In the genomic region with DNA sequence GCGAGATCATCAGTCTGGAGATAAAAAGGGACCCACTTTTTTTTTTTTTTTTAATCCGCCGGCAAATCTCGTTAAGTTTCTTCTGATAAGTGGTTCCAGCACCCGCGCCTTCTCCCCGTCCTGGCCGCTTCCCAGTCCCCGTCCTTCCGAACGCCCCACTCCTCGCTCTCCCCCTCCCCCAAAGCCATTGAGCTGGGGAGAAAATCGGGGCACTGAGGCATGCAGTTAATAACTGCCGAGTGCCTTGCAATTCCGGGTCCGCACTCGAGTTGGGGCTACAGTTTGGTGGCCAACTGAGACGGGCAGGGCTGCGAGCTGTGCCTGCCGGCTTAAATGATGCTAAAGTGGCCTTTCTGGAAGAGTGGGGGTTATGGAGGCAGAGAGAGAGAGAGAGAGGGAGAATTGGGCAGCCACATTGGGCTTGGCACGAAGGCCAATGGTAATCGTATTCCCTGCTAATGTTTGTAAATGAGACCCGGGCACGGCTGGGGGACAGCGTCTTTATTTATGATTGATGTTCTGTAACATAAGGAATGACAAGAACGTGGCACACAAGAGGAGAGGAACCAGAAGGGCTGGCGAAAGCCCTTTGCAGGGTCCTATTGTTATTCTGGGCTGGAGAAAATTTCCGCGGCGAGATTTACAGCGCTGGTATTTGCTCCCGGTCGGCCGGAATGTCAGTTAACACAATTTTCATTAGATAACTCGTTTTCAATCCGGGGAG, we compare ENCODE assay signal across 10 cellular contexts. TPM values are rescaled to one million over a fixed set of nuclear protein-coding genes. Genes with fewer than 3 reads are reported as not detected.
DNase-seq lines count a peak whose midpoint lies in the region; ATAC-seq and TF ChIP-seq lines count a peak whose summit lies in the region.
"Had no signal": no experiment of that assay in that cellular context is flagged by ENCODE, and none has a peak within 500 bp of the region (broad histone marks: within the 10 kb centered on the region; RNA-seq: fewer than 3 reads in every experiment).

No MANE protein-coding gene starts in this region.

- intact Hi-C loops in naive thymus-derived CD4-positive, alpha-beta T cell (cut with micrococcal nuclease) = loop anchor here in 1 of 2 donors (1.0 to 10.0 kb wide), 3 partner anchors 21 to 59 kb away; no protein-coding TSS in a partner anchor
- intact Hi-C loops in PC-9 (cut with micrococcal nuclease; ENCODE audit: unreplicated experiment) = no loop called here

- H3K9ac ChIP-seq in HUES64 (ENCODE audit: low read depth, low read length) (peak overlapping the region; percentile 41; the same call in 1 of the 2 replicates), adipocyte (ENCODE audit: low read length) (no peak overlapping the region)

- no peaks in the 10 kb centered on the region for H4K20me1 ChIP-seq in PC-9 (ENCODE audit: insufficient read depth)

- CTCF ChIA-PET in naive thymus-derived CD4-positive, alpha-beta T cell (lab: Charles Lee) = no interaction called here
- CTCF ChIA-PET in PC-9 (lab: Charles Lee) = interaction anchor here (0.7 kb wide), 1 partner anchor 158 kb away, joined by 12 read pairs; no protein-coding TSS in a partner anchor

- H3F3A ChIP-seq in PC-9 (ENCODE audit: insufficient read depth, low read depth) = no peaks in the 10 kb centered on the region

- WGBS in HUES64 = 1% methylated on average over 36 of the region's 36 CpGs

- H3K36me3 Mint-ChIP-seq in naive thymus-derived CD4-positive, alpha-beta T cell = peaks cover 0 to 1% (median 0%) of the 10 kb centered on the region in 5 donors
- H3K36me3 Mint-ChIP-seq: immature natural killer cell had no signal

- H3K9me3 Mint-ChIP-seq in naive thymus-derived CD4-positive, alpha-beta T cell = no peaks in the 10 kb centered on the region
- H3K9me3 Mint-ChIP-seq: immature natural killer cell had no signal

- H3K4me3 Mint-ChIP-seq in naive thymus-derived CD4-positive, alpha-beta T cell = peak overlapping the region in 9 of 10 donors; percentile 59 to 93 (median 80)

- H3K9me2 ChIP-seq in PC-9 (ENCODE audit: insufficient read depth) = no peaks in the 10 kb centered on the region

- POLR2A ChIA-PET in naive thymus-derived CD4-positive, alpha-beta T cell (lab: Charles Lee) = interaction anchor here (0.7 kb wide), 1 partner anchor 40 kb away, joined by 3 read pairs; no protein-coding TSS in a partner anchor
- POLR2A ChIA-PET in PC-9 (lab: Charles Lee; ENCODE audit: unreplicated experiment) = no interaction called here

- peaks cover 5% of the 10 kb centered on the region; the same call in 1 of the 2 replicates for H3K4me1 ChIP-seq in HUES64 (ENCODE audit: insufficient read depth, low read length)
- H3K4me1 ChIP-seq in adipocyte (ENCODE audit: control insufficient read depth, insufficient read depth, low read length) = no peaks in the 10 kb centered on the region
- peaks cover 0 to 24% of the 10 kb centered on the region in 2 donors for H3K4me1 ChIP-seq in naive thymus-derived CD4-positive, alpha-beta T cell (ENCODE audit: control insufficient read depth in 2 of 2, insufficient read depth in 2 of 2, low read length in 2 of 2)
- no peaks in the 10 kb centered on the region for H3K4me1 ChIP-seq in PC-9 (replicated peaks; ENCODE audit: insufficient read depth)

- peak overlapping the region in 1 of 9 donors; percentile 6 for H3K27ac Mint-ChIP-seq in naive thymus-derived CD4-positive, alpha-beta T cell
- H3K27ac Mint-ChIP-seq: immature natural killer cell had no signal

- BruUV-seq in PC-9 (replicated peaks; lab: Mats Ljungman, UMichigan) = no TSS peak

- ATAC-seq in naive thymus-derived CD4-positive, alpha-beta T cell = no peak

- H3K27me3 ChIP-seq in HUES64 (ENCODE audit: insufficient read depth, low read length) (peaks cover 38% of the 10 kb centered on the region), adipocyte (replicated peaks; ENCODE audit: control insufficient read depth, insufficient read depth, low read length) (peaks cover 54% of the 10 kb centered on the region), MG63 (peaks cover 66% of the 10 kb centered on the region), PC-9 (ENCODE audit: insufficient read depth, low read depth) (peaks cover 59% of the 10 kb centered on the region)
- peaks cover 10 to 33% of the 10 kb centered on the region in 2 donors for H3K27me3 ChIP-seq in naive thymus-derived CD4-positive, alpha-beta T cell (ENCODE audit: control insufficient read depth in 2 of 2, insufficient read depth in 2 of 2, low read length in 2 of 2)

- H3K27me3 Mint-ChIP-seq in naive thymus-derived CD4-positive, alpha-beta T cell = peaks cover 47 to 79% (median 59%) of the 10 kb centered on the region in 5 donors

- peak; percentile 28 for DNase-seq in NCI-H2171 treated with DMSO at 0.1 percent for 48 hours (lab: John Stamatoyannopoulos, UW)
- DNase-seq in NCI-H2171 (lab: John Stamatoyannopoulos, UW) = no peak
- DNase-seq in adipocyte (ENCODE audit: low read depth) = peak; percentile 4
- DNase-seq in naive thymus-derived CD4-positive, alpha-beta T cell = no peak
- DNase-seq in ecto neural progenitor cell (ENCODE audit: low spot score) = no peak
- DNase-seq in MG63 = no peak
- DNase-seq in PC-9 = no peak
- DNase-seq: immature natural killer cell, NCI-H510A had no signal

- TF ChIP-seq CTCF in PC-9 (conservative IDR thresholded peaks at IDR 0.05) = no peak

- H2AFZ ChIP-seq in PC-9 = no peak overlapping the region

- no peak overlapping the region for H3K4me2 ChIP-seq in PC-9

- H3K36me3 ChIP-seq in HUES64 (ENCODE audit: insufficient read depth, low read length) (no peaks in the 10 kb centered on the region), adipocyte (ENCODE audit: control insufficient read depth, insufficient read depth, low read length, severe bottlenecking) (no peaks in the 10 kb centered on the region), MG63 (no peaks in the 10 kb centered on the region), PC-9 (ENCODE audit: low read depth) (no peaks in the 10 kb centered on the region)
- H3K36me3 ChIP-seq in naive thymus-derived CD4-positive, alpha-beta T cell (ENCODE audit: control insufficient read depth in 2 of 3, insufficient read depth in 3 of 3, low read length in 3 of 3) = no peaks in the 10 kb centered on the region

- H3K27ac ChIP-seq in HUES64 (ENCODE audit: low read depth, low read length) (no peak overlapping the region), PC-9 (no peak overlapping the region)
- no peak overlapping the region for H3K27ac ChIP-seq in naive thymus-derived CD4-positive, alpha-beta T cell (ENCODE audit: low read depth, low read length)

- peak overlapping the region; percentile 71 for H3K4me3 ChIP-seq in HUES64 (ENCODE audit: low read length)
- no peak overlapping the region for H3K4me3 ChIP-seq in adipocyte (ENCODE audit: low read length)
- H3K4me3 ChIP-seq in naive thymus-derived CD4-positive, alpha-beta T cell (ENCODE audit: low read length) = no peak overlapping the region
- no peak overlapping the region for H3K4me3 ChIP-seq in MG63
- H3K4me3 ChIP-seq in PC-9 = no peak overlapping the region

- no peaks in the 10 kb centered on the region for H3K9me3 ChIP-seq in HUES64 (ENCODE audit: insufficient read depth, low read depth, low read length)
- no peaks in the 10 kb centered on the region for H3K9me3 ChIP-seq in adipocyte (ENCODE audit: control insufficient read depth, low read length)
- no peaks in the 10 kb centered on the region for H3K9me3 ChIP-seq in naive thymus-derived CD4-positive, alpha-beta T cell (ENCODE audit: control insufficient read depth in 2 of 3, low read length in 3 of 3)
- H3K9me3 ChIP-seq in MG63 = no peaks in the 10 kb centered on the region
- H3K9me3 ChIP-seq in PC-9 (ENCODE audit: insufficient read depth, low read depth) = no peaks in the 10 kb centered on the region

- no peaks in the 10 kb centered on the region for H3K79me2 ChIP-seq in PC-9 (ENCODE audit: low read depth)

- H3K4me1 Mint-ChIP-seq in naive thymus-derived CD4-positive, alpha-beta T cell = peaks cover 12 to 28% (median 23%) of the 10 kb centered on the region in 7 donors

RNA-seq across cellular contexts. Expression of gene CUX2, which starts 1.8 kb away (rescaled TPM):
- 2.4 TPM for polyA plus RNA-seq in HUES64 (2013, experiment 1 of 2)
- 2.5 TPM for polyA plus RNA-seq in HUES64 (2013, experiment 2 of 2)
- 1 to 10 TPM in 2 of 5 experiments, under 1 TPM in 1, not detected in 2; 0.10 to 1.6 (median 1.2) TPM for total RNA-seq in naive thymus-derived CD4-positive, alpha-beta T cell
- under 1 TPM; 0.08 to 0.10 TPM for polyA plus RNA-seq in naive thymus-derived CD4-positive, alpha-beta T cell
- not detected in 2 replicates for total RNA-seq in MG63 (2014; rRNA removed; shearing (Covaris generic); ENCODE audit: low replicate concordance)
- total RNA-seq in PC-9 (2021) = not detected in 2 replicates
- polyA plus RNA-seq: immature natural killer cell had no signal

Comparison
In these comparisons a context has a peak if more than half of its experiments do, and no peak if none do; other contexts are left out.
1. DNase-seq: peak in NCI-H2171 treated with DMSO at 0.1 percent for 48 hours (single experiment) and adipocyte (single experiment); none in NCI-H2171 (single experiment), naive thymus-derived CD4-positive, alpha-beta T cell (0 of 9), ecto neural progenitor cell (single experiment), MG63 (single experiment) and PC-9 (0 of 2).